23 cellular contexts compared by ENCODE assay signal in genomic region chr13:62171697-62172096, GRCh38.
DNase-seq lines count a peak whose midpoint lies in the region; FAIRE-seq and TF ChIP-seq lines count a peak whose summit lies in the region.
"Had no signal": no experiment of that assay in that cellular context is flagged by ENCODE, and none has a peak within 500 bp of the region (broad histone marks: within the 10 kb centered on the region; RNA-seq: fewer than 3 reads in every experiment).

No MANE protein-coding gene starts in this region.

- H3K36me3 ChIP-seq in HEK293 (ENCODE audit: control insufficient read depth in 2 of 2, insufficient read depth in 1 of 2, low read length in 2 of 2) (no peaks in the 10 kb centered on the region), astrocyte (ENCODE audit: insufficient read depth, low read length) (no peaks in the 10 kb centered on the region)
- H3K36me3 ChIP-seq: BE2C; BLaER1 treated with 17β-estradiol and CSF1 and Interleukin-3, amounts not matched to agents 10 nM and 100 nM; HAP-1 had no signal

- TF ChIP-seq CTCF in HEK293 (tag by site-specific recombination; IDR thresholded peaks at IDR 0.05), result no peak
- no peak for TF ChIP-seq CTCF in astrocyte (IDR thresholded peaks at IDR 0.05; ENCODE audit: insufficient read depth, low read depth, low read length)
- TF ChIP-seq CTCF in neural crest cell (conservative IDR thresholded peaks at IDR 0.05), result no peak

- H3K27me3 Mint-ChIP-seq in astrocyte (ENCODE audit: low read depth, unreplicated experiment) (no peaks in the 10 kb centered on the region), neural crest cell (ENCODE audit: low read depth) (no peaks in the 10 kb centered on the region)
- H3K27me3 Mint-ChIP-seq: CD4-positive, alpha-beta T cell; CD8-positive, alpha-beta memory T cell had no signal

- no peaks in the 10 kb centered on the region for H3K9me3 ChIP-seq in HEK293 (ENCODE audit: control insufficient read depth, insufficient read depth, low read depth, low read length)
- H3K9me3 ChIP-seq in astrocyte (ENCODE audit: insufficient read depth, low read depth, low read length), result no peaks in the 10 kb centered on the region
- H3K9me3 ChIP-seq: BE2C, HAP-1 had no signal

- POLR2A ChIA-PET in HEK293 (lab: Yijun Ruan, JAX), result no interaction called here

- CTCF ChIA-PET in HEK293 (lab: Yijun Ruan, JAX), result no interaction called here

- no peaks in the 10 kb centered on the region for H3K79me2 ChIP-seq in astrocyte (ENCODE audit: insufficient read depth, low read length)

- H3K27ac ChIP-seq in HEK293 (ENCODE audit: extremely low read depth, low read depth, low read length) (no peak overlapping the region), astrocyte (ENCODE audit: low read depth, low read length) (no peak overlapping the region)
- H3K27ac ChIP-seq: BLaER1 treated with 17β-estradiol and CSF1 and Interleukin-3, amounts not matched to agents 10 nM and 100 nM had no signal

- H3K4me3 Mint-ChIP-seq in astrocyte (ENCODE audit: unreplicated experiment) (no peak overlapping the region), neural crest cell (no peak overlapping the region)
- H3K4me3 Mint-ChIP-seq: CD14-positive monocyte; CD4-positive, alpha-beta T cell; CD8-positive, alpha-beta memory T cell had no signal

- DNase-seq in astrocyte (ENCODE audit: low read depth) (no peak), iris pigment epithelial cell (ENCODE audit: low read depth) (peak; percentile 5), neural crest cell (ENCODE audit: low read depth, low spot score) (no peak), NCI-H187 (lab: John Stamatoyannopoulos, UW) (no peak), D341Med (ENCODE audit: low spot score) (no peak), COR-L47 (lab: John Stamatoyannopoulos, UW) (no peak)
- no peak for DNase-seq in activated T-cell treated with anti-CD3 and anti-CD28 coated beads, Interleukin-2, amount 50 U/mL, for 48 hours
- DNase-seq: AML-193; BE2C; Calu3; CD4-positive, alpha-beta T cell; CD8-positive, alpha-beta memory T cell; DMS153; EL; GF-D8; GOT3 had no signal

- no peak overlapping the region for H3K9ac ChIP-seq in astrocyte (ENCODE audit: low read length)
- H3K9ac ChIP-seq: BLaER1 treated with 17β-estradiol and CSF1 and Interleukin-3, amounts not matched to agents 10 nM and 100 nM had no signal

- no peak for FAIRE-seq in astrocyte (lab: Jason Lieb, UNC)
- FAIRE-seq: A204.1, GM12891, H54 had no signal

- H3K36me3 Mint-ChIP-seq in astrocyte (ENCODE audit: low read depth, unreplicated experiment) (no peaks in the 10 kb centered on the region), neural crest cell (ENCODE audit: low read depth) (no peaks in the 10 kb centered on the region)
- H3K36me3 Mint-ChIP-seq: CD14-positive monocyte; CD8-positive, alpha-beta memory T cell had no signal

- no peaks in the 10 kb centered on the region for H3K9me3 Mint-ChIP-seq in astrocyte (ENCODE audit: unreplicated experiment)
- no peaks in the 10 kb centered on the region for H3K9me3 Mint-ChIP-seq in neural crest cell

- H3K4me2 ChIP-seq in astrocyte (ENCODE audit: low read length), result no peak overlapping the region

- H3K4me1 Mint-ChIP-seq in astrocyte (ENCODE audit: low read depth, unreplicated experiment), result peaks cover 32% of the 10 kb centered on the region
- H3K4me1 Mint-ChIP-seq in neural crest cell, result no peaks in the 10 kb centered on the region
- H3K4me1 Mint-ChIP-seq: CD14-positive monocyte; CD8-positive, alpha-beta memory T cell had no signal

- H3K4me1 ChIP-seq in HEK293 (ENCODE audit: control insufficient read depth, insufficient read depth, low read length) (no peaks in the 10 kb centered on the region), astrocyte (ENCODE audit: insufficient read depth, low read length) (no peaks in the 10 kb centered on the region)
- H3K4me1 ChIP-seq: BE2C had no signal

- peak overlapping the region; percentile 72 for H3K27ac Mint-ChIP-seq in astrocyte (ENCODE audit: unreplicated experiment)
- peak overlapping the region; percentile 35 for H3K27ac Mint-ChIP-seq in neural crest cell (ENCODE audit: unreplicated experiment)
- H3K27ac Mint-ChIP-seq: CD14-positive monocyte; CD4-positive, alpha-beta T cell; CD8-positive, alpha-beta memory T cell had no signal

- no peak overlapping the region for H3K4me3 ChIP-seq in HEK293 (ENCODE audit: low read depth, low read length)
- H3K4me3 ChIP-seq in astrocyte (ENCODE audit: insufficient read depth, low read depth, low read length), result no peak overlapping the region
- H3K4me3 ChIP-seq: BLaER1 treated with 17β-estradiol and CSF1 and Interleukin-3, amounts not matched to agents 10 nM and 100 nM; HAP-1 had no signal

- no peaks in the 10 kb centered on the region for H3K27me3 ChIP-seq in astrocyte (ENCODE audit: insufficient read depth, low read length)
- H3K27me3 ChIP-seq: BE2C; BLaER1 treated with 17β-estradiol and CSF1 and Interleukin-3, amounts not matched to agents 10 nM and 100 nM had no signal

- no peak overlapping the region for H2AFZ ChIP-seq in astrocyte (ENCODE audit: low read depth, low read length)

- no peaks in the 10 kb centered on the region for H4K20me1 ChIP-seq in astrocyte (ENCODE audit: insufficient read depth, low read length)
- H4K20me1 ChIP-seq: BLaER1 treated with 17β-estradiol and CSF1 and Interleukin-3, amounts not matched to agents 10 nM and 100 nM had no signal

TF ChIP-seq in HEK293, 187 proteins besides CTCF, POLR2A, EP300 and RAD21:
- TF ChIP-seq SP2 (tag by site-specific recombination; IDR thresholded peaks at IDR 0.05) (no peak), TRIM28 (IDR thresholded peaks at IDR 0.05; ENCODE audit: borderline replicate concordance, low read length) (peak; percentile 62; the same call in 1 of the 2 replicates), ZNF175 (tag by site-specific recombination; IDR thresholded peaks at IDR 0.05) (no peak)
